In the genomic region with DNA sequence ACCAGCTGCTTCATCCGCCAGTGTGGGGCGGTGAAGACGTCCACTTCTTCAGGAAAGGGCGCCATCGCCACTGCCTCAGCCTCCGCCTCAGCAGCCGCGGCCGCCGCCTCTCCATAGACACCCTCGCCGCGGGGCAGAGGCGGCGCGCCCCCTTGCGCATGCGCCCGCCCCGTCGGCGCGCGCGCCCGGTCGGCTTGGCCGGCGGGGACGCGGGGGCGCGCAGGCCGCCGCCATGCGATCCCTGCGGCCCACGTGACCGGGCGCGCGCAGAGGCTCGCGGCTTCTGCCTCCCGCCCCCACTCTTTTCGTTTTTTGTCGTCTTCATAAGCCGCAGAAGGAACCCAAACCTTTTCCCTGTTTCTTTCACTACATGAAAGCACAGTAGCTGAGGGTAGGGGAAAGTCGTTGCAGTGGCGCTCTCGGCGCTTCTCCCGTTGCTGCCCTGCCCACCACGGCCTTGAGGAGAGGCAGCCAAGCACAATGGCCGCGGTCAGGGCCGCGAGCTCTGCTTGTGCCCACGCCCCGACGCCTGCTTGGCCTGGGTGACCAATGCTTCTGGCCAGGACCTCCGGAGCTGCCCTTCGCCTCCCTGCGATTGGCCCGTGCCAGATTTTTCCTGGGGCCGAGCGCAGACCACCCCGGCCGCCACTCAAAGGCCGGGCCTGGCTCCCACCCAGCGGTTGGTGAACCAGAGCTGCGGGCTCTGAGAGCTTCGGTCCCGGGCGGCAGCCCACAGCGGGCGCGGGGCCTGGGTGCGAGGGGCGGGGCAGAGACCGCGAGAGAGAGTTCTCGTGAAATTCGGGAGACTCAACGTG, we compare ENCODE assay signal across 1 cellular context.
A peak's percentile ranks its signal among the peaks of the same experiment; 100 is the strongest.
TF ChIP-seq lines count a peak whose summit lies in the region.

Gene FBXL5, minus strand, starts transcription at position 135 of the 815 bp plus-strand sequence. Its CDS starts 70 bp downstream, at position 65.

TF ChIP-seq in HCT116, 20 proteins besides CTCF, POLR2A, EP300 and RAD21 (continued from another document):
- TF ChIP-seq, protein P1, sequence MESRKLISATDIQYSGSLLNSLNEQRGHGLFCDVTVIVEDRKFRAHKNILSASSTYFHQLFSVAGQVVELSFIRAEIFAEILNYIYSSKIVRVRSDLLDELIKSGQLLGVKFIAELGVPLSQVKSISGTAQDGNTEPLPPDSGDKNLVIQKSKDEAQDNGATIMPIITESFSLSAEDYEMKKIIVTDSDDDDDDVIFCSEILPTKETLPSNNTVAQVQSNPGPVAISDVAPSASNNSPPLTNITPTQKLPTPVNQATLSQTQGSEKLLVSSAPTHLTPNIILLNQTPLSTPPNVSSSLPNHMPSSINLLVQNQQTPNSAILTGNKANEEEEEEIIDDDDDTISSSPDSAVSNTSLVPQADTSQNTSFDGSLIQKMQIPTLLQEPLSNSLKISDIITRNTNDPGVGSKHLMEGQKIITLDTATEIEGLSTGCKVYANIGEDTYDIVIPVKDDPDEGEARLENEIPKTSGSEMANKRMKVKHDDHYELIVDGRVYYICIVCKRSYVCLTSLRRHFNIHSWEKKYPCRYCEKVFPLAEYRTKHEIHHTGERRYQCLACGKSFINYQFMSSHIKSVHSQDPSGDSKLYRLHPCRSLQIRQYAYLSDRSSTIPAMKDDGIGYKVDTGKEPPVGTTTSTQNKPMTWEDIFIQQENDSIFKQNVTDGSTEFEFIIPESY (IDR thresholded peaks at IDR 0.05; ENCODE audit: extremely low read depth, insufficient replicate concordance, low read length) = peak; percentile 18
- TF ChIP-seq YY1 (IDR thresholded peaks at IDR 0.05; ENCODE audit: extremely low read depth, insufficient replicate concordance, low read depth, low read length) (peak; percentile 36), FOSL1 (IDR thresholded peaks at IDR 0.05; ENCODE audit: low read depth) (no peak), JUND (IDR thresholded peaks at IDR 0.05) (no peak), CEBPB (IDR thresholded peaks at IDR 0.05; ENCODE audit: low read depth) (no peak), ZFX (IDR thresholded peaks at IDR 0.05) (peak; percentile 83), SP1 (IDR thresholded peaks at IDR 0.05; ENCODE audit: low read depth) (no peak), EZH2 (IDR thresholded peaks at IDR 0.05) (no peak), EGR1 (IDR thresholded peaks at IDR 0.05; ENCODE audit: low read depth) (peak; percentile 15; the same call in 1 of the 2 replicates), EZH2phosphoT487 (IDR thresholded peaks at IDR 0.05; ENCODE audit: borderline replicate concordance) (no peak), SIN3A (IDR thresholded peaks at IDR 0.05; ENCODE audit: low read depth) (peak; percentile 61)
- TF ChIP-seq, protein P2, sequence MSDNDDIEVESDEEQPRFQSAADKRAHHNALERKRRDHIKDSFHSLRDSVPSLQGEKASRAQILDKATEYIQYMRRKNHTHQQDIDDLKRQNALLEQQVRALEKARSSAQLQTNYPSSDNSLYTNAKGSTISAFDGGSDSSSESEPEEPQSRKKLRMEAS (IDR thresholded peaks at IDR 0.05) = peak; percentile 75
- TF ChIP-seq, protein P3, sequence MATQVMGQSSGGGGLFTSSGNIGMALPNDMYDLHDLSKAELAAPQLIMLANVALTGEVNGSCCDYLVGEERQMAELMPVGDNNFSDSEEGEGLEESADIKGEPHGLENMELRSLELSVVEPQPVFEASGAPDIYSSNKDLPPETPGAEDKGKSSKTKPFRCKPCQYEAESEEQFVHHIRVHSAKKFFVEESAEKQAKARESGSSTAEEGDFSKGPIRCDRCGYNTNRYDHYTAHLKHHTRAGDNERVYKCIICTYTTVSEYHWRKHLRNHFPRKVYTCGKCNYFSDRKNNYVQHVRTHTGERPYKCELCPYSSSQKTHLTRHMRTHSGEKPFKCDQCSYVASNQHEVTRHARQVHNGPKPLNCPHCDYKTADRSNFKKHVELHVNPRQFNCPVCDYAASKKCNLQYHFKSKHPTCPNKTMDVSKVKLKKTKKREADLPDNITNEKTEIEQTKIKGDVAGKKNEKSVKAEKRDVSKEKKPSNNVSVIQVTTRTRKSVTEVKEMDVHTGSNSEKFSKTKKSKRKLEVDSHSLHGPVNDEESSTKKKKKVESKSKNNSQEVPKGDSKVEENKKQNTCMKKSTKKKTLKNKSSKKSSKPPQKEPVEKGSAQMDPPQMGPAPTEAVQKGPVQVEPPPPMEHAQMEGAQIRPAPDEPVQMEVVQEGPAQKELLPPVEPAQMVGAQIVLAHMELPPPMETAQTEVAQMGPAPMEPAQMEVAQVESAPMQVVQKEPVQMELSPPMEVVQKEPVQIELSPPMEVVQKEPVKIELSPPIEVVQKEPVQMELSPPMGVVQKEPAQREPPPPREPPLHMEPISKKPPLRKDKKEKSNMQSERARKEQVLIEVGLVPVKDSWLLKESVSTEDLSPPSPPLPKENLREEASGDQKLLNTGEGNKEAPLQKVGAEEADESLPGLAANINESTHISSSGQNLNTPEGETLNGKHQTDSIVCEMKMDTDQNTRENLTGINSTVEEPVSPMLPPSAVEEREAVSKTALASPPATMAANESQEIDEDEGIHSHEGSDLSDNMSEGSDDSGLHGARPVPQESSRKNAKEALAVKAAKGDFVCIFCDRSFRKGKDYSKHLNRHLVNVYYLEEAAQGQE (IDR thresholded peaks at IDR 0.05; ENCODE audit: low read depth) = no peak
